In genomic region chr3:129058441-129059194, GRCh38 we compare ENCODE assay signal across 8 cellular contexts. TPM values are rescaled to one million over a fixed set of nuclear protein-coding genes. Genes with fewer than 3 reads are reported as not detected.
DNase-seq lines count a peak whose midpoint lies in the region; ATAC-seq and TF ChIP-seq lines count a peak whose summit lies in the region.

No MANE protein-coding gene starts in this region.

- ATAC-seq in left ventricle myocardium superior (peak; percentile 23), HG03342 (IDR thresholded peaks at IDR 0.05; ENCODE audit: unreplicated experiment) (no peak)

- H3K4me1 ChIP-seq in right atrium auricular region (peaks cover 0 to 6% of the 10 kb centered on the region in 2 donors), vagina (peaks cover 4% of the 10 kb centered on the region)

- intact Hi-C loops in left ventricle myocardium superior (cut with micrococcal nuclease) = no loop called here
- intact Hi-C loops in vagina (cut with DNase I) = loop anchor here (10.0 kb wide), 1 partner anchor 66 kb away; the partner anchor contains the start of gene RAB43

- DNase-seq in left ventricle myocardium superior (no peak), right atrium auricular region (ENCODE audit: low spot score) (no peak), NCI-H1092 (lab: John Stamatoyannopoulos, UW) (peak; percentile 27), epithelial cell of proximal tubule (ENCODE audit: low read depth) (peak; percentile 25), vagina (ENCODE audit: extremely low spot score in 2 of 2) (no peak), MV-4-11 (lab: John Stamatoyannopoulos, UW) (no peak)
- DNase-seq in activated CD4-positive, alpha-beta T cell treated with anti-CD3 and anti-CD28 coated beads for 1 hour = no peak

- H3K27ac ChIP-seq in right atrium auricular region (no peak overlapping the region), vagina (peak overlapping the region; percentile 54)

- H3K4me3 ChIP-seq in right atrium auricular region = no peak overlapping the region
- H3K4me3 ChIP-seq in epithelial cell of proximal tubule (ENCODE audit: low read depth, low read length) = no peak overlapping the region
- no peak overlapping the region for H3K4me3 ChIP-seq in vagina

- no peak for TF ChIP-seq POLR2A in vagina (IDR thresholded peaks at IDR 0.05)

- H3K9me3 ChIP-seq in right atrium auricular region = no peaks in the 10 kb centered on the region
- H3K9me3 ChIP-seq in vagina = no peaks in the 10 kb centered on the region

- H3K36me3 ChIP-seq in right atrium auricular region = no peaks in the 10 kb centered on the region
- H3K36me3 ChIP-seq in vagina = no peaks in the 10 kb centered on the region

- no peaks in the 10 kb centered on the region for H3K27me3 ChIP-seq in right atrium auricular region
- no peaks in the 10 kb centered on the region for H3K27me3 ChIP-seq in vagina

- TF ChIP-seq CTCF in right atrium auricular region (IDR thresholded peaks at IDR 0.05) (no peak), epithelial cell of proximal tubule (conservative IDR thresholded peaks at IDR 0.05; ENCODE audit: low read depth, low read length) (peak; percentile 4), vagina (IDR thresholded peaks at IDR 0.05) (no peak)

RNA-seq across cellular contexts. Expression of gene GP9, which starts 2.0 kb away (rescaled TPM):
- total RNA-seq in left ventricle myocardium superior (not detected), right atrium auricular region (not detected), epithelial cell of proximal tubule (not detected in 2 replicates), vagina (not detected)

RNA-seq across cellular contexts. Expression of gene EFCC1, which starts 57.5 kb away (rescaled TPM):
- total RNA-seq in left ventricle myocardium superior (3.0 TPM), right atrium auricular region (1 to 10 TPM; 1.2 to 1.5 TPM), epithelial cell of proximal tubule (not detected in 2 replicates), vagina (3.7 TPM)

Comparison
In these comparisons a context has a peak if more than half of its experiments do, and no peak if none do; other contexts are left out.
1. DNase-seq: peak in NCI-H1092 (single experiment) and epithelial cell of proximal tubule (single experiment); none in left ventricle myocardium superior (single experiment), right atrium auricular region (single experiment), vagina (0 of 2), MV-4-11 (single experiment) and activated CD4-positive, alpha-beta T cell treated with anti-CD3 and anti-CD28 coated beads for 1 hour (single experiment).